Comparison of ENCODE assay signal across 9 cellular contexts in the genomic region with DNA sequence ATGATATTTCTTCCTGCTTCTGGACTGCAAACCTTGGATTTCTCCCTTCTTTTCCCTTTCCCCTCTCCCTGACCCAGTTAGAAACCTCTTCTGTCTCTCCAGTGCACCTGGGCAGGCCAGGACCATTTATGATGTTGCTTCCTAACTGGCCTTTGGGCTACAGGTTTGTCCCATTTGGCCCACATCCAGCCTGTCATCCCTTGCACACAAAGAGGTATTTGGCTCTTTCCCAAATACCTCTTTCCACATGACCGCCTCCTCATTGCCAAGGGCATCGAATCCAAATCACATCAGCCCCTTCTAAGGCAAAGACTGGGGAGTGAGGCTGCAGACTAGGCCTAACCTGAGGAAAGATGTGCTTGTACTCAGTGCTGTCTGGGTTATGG. TPM values are rescaled to one million over a fixed set of nuclear protein-coding genes. Genes with fewer than 3 reads are reported as not detected.
DNase-seq lines count a peak whose midpoint lies in the region; ATAC-seq and TF ChIP-seq lines count a peak whose summit lies in the region.
"Had no signal": no experiment of that assay in that cellular context is flagged by ENCODE, and none has a peak within 500 bp of the region (broad histone marks: within the 10 kb centered on the region; RNA-seq: fewer than 3 reads in every experiment).

No MANE protein-coding gene starts in this region.

- WGBS in body of pancreas, 2 donors: 23 to 39% methylated on average over 2 of the region's 2 CpGs

- H3K4me1 Mint-ChIP-seq in chondrocyte (ENCODE audit: low read depth): peaks cover 20% of the 10 kb centered on the region

- intact Hi-C loops in body of pancreas (cut with DNase I): loop anchor here (5.0 to 10.0 kb wide), 2 partner anchors 188 to 244 kb away; no protein-coding TSS in a partner anchor

- DNase-seq in NCI-H510A treated with DMSO at 0.1 percent for 48 hours (lab: John Stamatoyannopoulos, UW) (peak; percentile 70), NCI-H510A (lab: John Stamatoyannopoulos, UW) (no peak), NCI-H2029 treated with DMSO at 0.1 percent for 48 hours (lab: John Stamatoyannopoulos, UW) (peak; percentile 89), body of pancreas (peak; percentile 50 to 85 (median 72)), pons (ENCODE audit: low spot score) (peak; percentile 22), chondrocyte (ENCODE audit: low spot score) (no peak), AG08396 (ENCODE audit: low spot score) (no peak)
- DNase-seq in stimulated activated CD4-positive, alpha-beta T cell treated with anti-CD3 and anti-CD28 coated beads, Interleukin-4, amount 100 ng/mL, for 1 hour: no peak
- DNase-seq: ovary had no signal

- TF ChIP-seq CTCF in body of pancreas (IDR thresholded peaks at IDR 0.05) (no peak), chondrocyte (IDR thresholded peaks at IDR 0.05) (no peak)

- peak; percentile 29 for ATAC-seq in body of pancreas

- no peak for TF ChIP-seq POLR2A in body of pancreas (IDR thresholded peaks at IDR 0.05)

- no peak overlapping the region for H3K4me3 ChIP-seq in body of pancreas
- H3K4me3 ChIP-seq: ovary had no signal

- H3K27ac Mint-ChIP-seq in chondrocyte (ENCODE audit: unreplicated experiment): no peak overlapping the region

- H3K27ac ChIP-seq in body of pancreas: peak overlapping the region in 3 of 4 donors; percentile 27 to 66 (median 47)
- H3K27ac ChIP-seq: ovary had no signal

- H3K36me3 Mint-ChIP-seq in chondrocyte (ENCODE audit: low read depth): no peaks in the 10 kb centered on the region

- no peaks in the 10 kb centered on the region for H3K36me3 ChIP-seq in body of pancreas (replicated peaks in 1 of 2; ENCODE audit: insufficient read depth in 1 of 2, low read depth in 2 of 2)
- H3K36me3 ChIP-seq: ovary had no signal

- no peaks in the 10 kb centered on the region for H3K9me3 ChIP-seq in body of pancreas
- H3K9me3 ChIP-seq: ovary had no signal

- H3K4me1 ChIP-seq in body of pancreas: peaks cover 40% of the 10 kb centered on the region

- no peaks in the 10 kb centered on the region for H3K9me3 Mint-ChIP-seq in chondrocyte (ENCODE audit: low read depth)

- H3K27me3 Mint-ChIP-seq in chondrocyte (ENCODE audit: low read depth): no peaks in the 10 kb centered on the region

- no peaks in the 10 kb centered on the region for H3K27me3 ChIP-seq in body of pancreas
- H3K27me3 ChIP-seq: ovary had no signal

- H3K4me3 Mint-ChIP-seq in chondrocyte (ENCODE audit: unreplicated experiment): no peak overlapping the region

RNA-seq across cellular contexts. Expression of gene FGD2, which starts 13.6 kb away (rescaled TPM):
- total RNA-seq in body of pancreas: 10 to 100 TPM; 10.1 to 11.9 TPM
- total RNA-seq in chondrocyte: not detected in 3 replicates

RNA-seq across cellular contexts. Expression of gene MTCH1, which starts 33.1 kb away (rescaled TPM):
- 100 to 1,000 TPM; 152 to 198 TPM for total RNA-seq in body of pancreas
- total RNA-seq in chondrocyte: 188 to 208 TPM (median 190 TPM) in 3 replicates

Comparison
In these comparisons a context has a peak if more than half of its experiments do, and no peak if none do; other contexts are left out.
1. DNase-seq: peak in NCI-H510A treated with DMSO at 0.1 percent for 48 hours (single experiment), NCI-H2029 treated with DMSO at 0.1 percent for 48 hours (single experiment), body of pancreas (4 of 4) and pons (single experiment); none in NCI-H510A (single experiment), stimulated activated CD4-positive, alpha-beta T cell treated with anti-CD3 and anti-CD28 coated beads, Interleukin-4, amount 100 ng/mL, for 1 hour (single experiment), chondrocyte (single experiment) and AG08396 (single experiment).
2. RNA of gene FGD2, which starts 13.6 kb away (total RNA-seq): 10.1 to 11.9 TPM in body of pancreas; not detected in chondrocyte; every median in the first group is over 10 times any median in the second.